Comparison of ENCODE assay signal across 23 cellular contexts in genomic region chr6:9334979-9335378, GRCh38.
DNase-seq lines count a peak whose midpoint lies in the region; ATAC-seq and TF ChIP-seq lines count a peak whose summit lies in the region.
"Had no signal": no experiment of that assay in that cellular context is flagged by ENCODE, and none has a peak within 500 bp of the region (broad histone marks: within the 10 kb centered on the region; RNA-seq: fewer than 3 reads in every experiment).

No MANE protein-coding gene starts in this region.

- POLR2A ChIA-PET in BJ (lab: Charles Lee) (no interaction called here), WTC11 (lab: Charles Lee) (no interaction called here)

- no peak overlapping the region for H3K27ac Mint-ChIP-seq in HFFc6
- H3K27ac Mint-ChIP-seq in WTC11, result no peak overlapping the region
- H3K27ac Mint-ChIP-seq: CD4-positive, alpha-beta T cell had no signal

- no peaks in the 10 kb centered on the region for H3K36me3 Mint-ChIP-seq in HFFc6 (ENCODE audit: low read depth)
- H3K36me3 Mint-ChIP-seq in WTC11, result no peaks in the 10 kb centered on the region

- H3K27me3 Mint-ChIP-seq in HFFc6 (ENCODE audit: insufficient read depth) (peaks cover 6% of the 10 kb centered on the region; the same call in 1 of the 2 replicates), WTC11 (ENCODE audit: low read depth) (no peaks in the 10 kb centered on the region)
- H3K27me3 Mint-ChIP-seq: CD4-positive, alpha-beta T cell had no signal

- H3K9me2 ChIP-seq in hepatocyte (replicated peaks; ENCODE audit: insufficient read depth), result no peaks in the 10 kb centered on the region
- H3K9me2 ChIP-seq: SK-N-SH had no signal

- peak overlapping the region; percentile 33 for H3K4me2 ChIP-seq in hepatocyte
- H3K4me2 ChIP-seq: BLaER1 treated with 17β-estradiol and CSF1 and Interleukin-3, amounts not matched to agents 10 nM and 100 nM; SK-N-SH had no signal

- no peaks in the 10 kb centered on the region for H3K79me2 ChIP-seq in hepatocyte

- no peaks in the 10 kb centered on the region for H3K36me3 ChIP-seq in BJ (ENCODE audit: control insufficient read depth, insufficient read depth, low read length)
- no peaks in the 10 kb centered on the region for H3K36me3 ChIP-seq in hepatocyte (replicated peaks; ENCODE audit: insufficient read depth, low read depth)
- H3K36me3 ChIP-seq: BLaER1 treated with 17β-estradiol and CSF1 and Interleukin-3, amounts not matched to agents 10 nM and 100 nM had no signal

- no peaks in the 10 kb centered on the region for H3K4me1 ChIP-seq in hepatocyte (ENCODE audit: insufficient read depth)
- H3K4me1 ChIP-seq: BLaER1 treated with 17β-estradiol and CSF1 and Interleukin-3, amounts not matched to agents 10 nM and 100 nM had no signal

- H3K27me3 ChIP-seq in BJ (ENCODE audit: control insufficient read depth, insufficient read depth, low read length), result no peaks in the 10 kb centered on the region
- no peaks in the 10 kb centered on the region for H3K27me3 ChIP-seq in hepatocyte
- H3K27me3 ChIP-seq: BLaER1 treated with 17β-estradiol and CSF1 and Interleukin-3, amounts not matched to agents 10 nM and 100 nM had no signal

- no peak overlapping the region for H3K4me3 Mint-ChIP-seq in HFFc6
- peak overlapping the region; percentile 35; the same call in 1 of the 2 replicates for H3K4me3 Mint-ChIP-seq in WTC11
- H3K4me3 Mint-ChIP-seq: CD4-positive, alpha-beta T cell had no signal

- TF ChIP-seq CTCF in BJ (IDR thresholded peaks at IDR 0.05; ENCODE audit: insufficient read depth, low read depth, low read length) (no peak), HFFc6 (IDR thresholded peaks at IDR 0.05) (no peak), WTC11 (IDR thresholded peaks at IDR 0.05) (no peak), hepatocyte (IDR thresholded peaks at IDR 0.05; ENCODE audit: poor library complexity) (no peak)

- H3K4me3 ChIP-seq in BJ (ENCODE audit: low read depth, low read length), result no peak overlapping the region
- no peak overlapping the region for H3K4me3 ChIP-seq in hepatocyte
- H3K4me3 ChIP-seq: BLaER1 treated with 17β-estradiol and CSF1 and Interleukin-3, amounts not matched to agents 10 nM and 100 nM; GM12878; GM23248 had no signal

- no peaks in the 10 kb centered on the region for H4K20me1 ChIP-seq in hepatocyte (ENCODE audit: insufficient read depth, poor library complexity, severe bottlenecking)
- H4K20me1 ChIP-seq: BLaER1 treated with 17β-estradiol and CSF1 and Interleukin-3, amounts not matched to agents 10 nM and 100 nM had no signal

- 45% methylated on average over 3 of the region's 3 CpGs for WGBS in hepatocyte (ENCODE audit: low lambda C conversion rate, missing lambda C conversion rate)

- H3K9me3 Mint-ChIP-seq in HFFc6 (no peaks in the 10 kb centered on the region), WTC11 (peaks cover 3% of the 10 kb centered on the region; the same call in 1 of the 2 replicates)
- H3K9me3 Mint-ChIP-seq: CD4-positive, alpha-beta T cell had no signal

- H3K4me1 Mint-ChIP-seq in HFFc6 (ENCODE audit: low read depth), result peaks cover 9% of the 10 kb centered on the region
- H3K4me1 Mint-ChIP-seq in WTC11, result 0 out of 2 replicates have a peak, but pooled peaks cover 2% of the 10 kb centered on the region

- no peak overlapping the region for H3K27ac ChIP-seq in hepatocyte
- H3K27ac ChIP-seq: BLaER1 treated with 17β-estradiol and CSF1 and Interleukin-3, amounts not matched to agents 10 nM and 100 nM; GM23248 had no signal

- peak; percentile 22 for DNase-seq in BJ (ENCODE audit: low read depth)
- DNase-seq in HFFc6, result peak; percentile 4
- no peak for DNase-seq in WTC11 (ENCODE audit: low spot score)
- no peak for DNase-seq in hepatocyte (ENCODE audit: low spot score)
- no peak for DNase-seq in NCI-H510A treated with DMSO at 0.1 percent for 48 hours (lab: John Stamatoyannopoulos, UW)
- DNase-seq in head of caudate nucleus, result no peak
- DNase-seq in pons (ENCODE audit: low spot score), result no peak
- DNase-seq: CD4-positive, alpha-beta T cell; GDM1; GM23248; HCEC 1CT; KBM-7; MM.1S; NCI-H1417 treated with DMSO at 0.1 percent for 48 hours; NCI-H1694 treated with DMSO at 0.1 percent for 48 hours; NCI-H2081; NCI-H2227 treated with DMSO at 0.1 percent for 48 hours; PC-3; SK-N-SH; SW 1271 had no signal

- H2AFZ ChIP-seq in hepatocyte, result no peak overlapping the region
- H2AFZ ChIP-seq: GM23248 had no signal

- intact Hi-C loops in head of caudate nucleus (cut with DNase I), result no loop called here

- no peaks in the 10 kb centered on the region for H3K9me3 ChIP-seq in hepatocyte (ENCODE audit: low read depth)
- H3K9me3 ChIP-seq: BLaER1 treated with 17β-estradiol and CSF1 and Interleukin-3, amounts not matched to agents 10 nM and 100 nM; SK-N-SH had no signal

- ATAC-seq in WTC11 (no peak), HG03196 (IDR thresholded peaks at IDR 0.05; ENCODE audit: unreplicated experiment) (no peak)
- ATAC-seq: GM12878, PC-3 had no signal

- CTCF ChIA-PET in BJ (lab: Yijun Ruan, JAX), result interaction anchor here (1.0 kb wide), 1 partner anchor 19 kb away, joined by 3 read pairs; no protein-coding TSS in a partner anchor
- CTCF ChIA-PET in WTC11 (lab: Charles Lee), result no interaction called here

TF ChIP-seq in WTC11, 78 proteins besides CTCF, POLR2A, EP300 and RAD21:
- TF ChIP-seq ZNF396 (CRISPR knock-in tag; IDR thresholded peaks at IDR 0.05; ENCODE audit: borderline replicate concordance), result no peak
- no peak for TF ChIP-seq FOXK1 (CRISPR knock-in tag; IDR thresholded peaks at IDR 0.05)
- TF ChIP-seq CREB1 (CRISPR knock-in tag; IDR thresholded peaks at IDR 0.05), result no peak
- no peak for TF ChIP-seq GRHL2 (CRISPR knock-in tag; IDR thresholded peaks at IDR 0.05; ENCODE audit: insufficient replicate concordance, severe bottlenecking)
- no peak for TF ChIP-seq IRF2 (CRISPR knock-in tag; IDR thresholded peaks at IDR 0.05; ENCODE audit: borderline replicate concordance, low read depth)
- TF ChIP-seq SOX15 (CRISPR knock-in tag; IDR thresholded peaks at IDR 0.05), result no peak
- no peak for TF ChIP-seq CREM (CRISPR knock-in tag; IDR thresholded peaks at IDR 0.05)
- no peak for TF ChIP-seq TEAD4 (CRISPR knock-in tag; IDR thresholded peaks at IDR 0.05)
- no peak for TF ChIP-seq IRF1 (CRISPR knock-in tag; IDR thresholded peaks at IDR 0.05)
- no peak for TF ChIP-seq EMX1 (CRISPR knock-in tag; IDR thresholded peaks at IDR 0.05)
- TF ChIP-seq ERG (CRISPR knock-in tag; IDR thresholded peaks at IDR 0.05), result no peak
- TF ChIP-seq GABPB1 (CRISPR knock-in tag; IDR thresholded peaks at IDR 0.05), result no peak
- TF ChIP-seq CDX4 (CRISPR knock-in tag; IDR thresholded peaks at IDR 0.05; ENCODE audit: borderline replicate concordance), result no peak
- no peak for TF ChIP-seq FOXP1 (CRISPR knock-in tag; IDR thresholded peaks at IDR 0.05; ENCODE audit: borderline replicate concordance)
- no peak for TF ChIP-seq ZSCAN18 (CRISPR knock-in tag; IDR thresholded peaks at IDR 0.05)
- no peak for TF ChIP-seq HMGA2 (CRISPR knock-in tag; IDR thresholded peaks at IDR 0.05)

Comparison
In these comparisons a context has a peak if more than half of its experiments do, and no peak if none do; other contexts are left out.
1. DNase-seq: peak in BJ (single experiment) and HFFc6 (single experiment); none in WTC11 (single experiment), hepatocyte (single experiment), NCI-H510A treated with DMSO at 0.1 percent for 48 hours (single experiment), head of caudate nucleus (0 of 42) and pons (single experiment).